Comparison of ENCODE assay signal across 33 cellular contexts in the genomic region with DNA sequence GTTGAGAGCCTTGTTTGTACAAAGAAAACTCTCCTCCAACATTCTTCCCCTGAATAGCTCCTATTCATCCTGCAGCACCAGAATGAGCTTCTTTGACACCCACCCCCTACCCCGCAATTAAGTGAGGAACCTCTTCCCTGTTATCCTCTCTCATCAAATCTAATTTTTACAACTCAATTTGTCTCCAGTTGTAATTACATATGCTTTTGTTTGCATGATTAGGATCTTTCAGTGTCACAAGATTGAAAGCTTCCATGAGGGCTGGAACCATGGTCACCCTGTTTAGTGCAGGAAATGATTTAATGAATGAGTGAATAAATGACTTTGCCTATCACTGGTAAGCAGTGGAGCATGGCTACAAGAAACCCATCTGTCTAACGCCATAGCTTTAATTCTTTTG.
"Had no signal": no experiment of that assay in that cellular context is flagged by ENCODE, and none has a peak within 500 bp of the region (broad histone marks: within the 10 kb centered on the region; RNA-seq: fewer than 3 reads in every experiment).

No MANE protein-coding gene starts in this region.

- FAIRE-seq: colon had no signal

- H3K4me3 ChIP-seq: body of pancreas, esophagus muscularis mucosa, gastrocnemius medialis, heart left ventricle had no signal

- H3K9me3 ChIP-seq: body of pancreas, esophagus muscularis mucosa, gastrocnemius medialis, heart left ventricle had no signal

- ATAC-seq: activated CD4-positive, alpha-beta T cell treated with anti-CD3 and anti-CD28 coated beads for 36 hours; activated CD4-positive, CD25-positive, alpha-beta regulatory T cell treated with anti-CD3 and anti-CD28 coated beads, Interleukin-2, amount 50 U/mL, for 24 hours; activated CD8-positive, alpha-beta memory T cell treated with anti-CD3 and anti-CD28 coated beads, Interleukin-2, amount 10 ng/mL, durations not matched to agents 7 days and 5 days; activated CD8-positive, alpha-beta T cell treated with anti-CD3 and anti-CD28 coated beads, Interleukin-2, amount 10 ng/mL, durations not matched to agents 7 days and 5 days; activated naive CD4-positive, alpha-beta T cell treated with anti-CD3 and anti-CD28 coated beads, Interleukin-2, amount 50 U/mL, for 72 hours; activated T-cell treated with anti-CD3 and anti-CD28 coated beads, Interleukin-2, amount 50 U/mL, for 72 hours; body of pancreas; effector memory CD8-positive, alpha-beta T cell; foreskin keratinocyte; gastrocnemius medialis; heart left ventricle; T-helper 17 cell had no signal

- H3K36me3 ChIP-seq: esophagus muscularis mucosa, gastrocnemius medialis, heart left ventricle, WERI-Rb-1 had no signal

- DNase-seq: activated B cell treated with CpG ODN at 0.5 μM for 24 hours; activated CD4-positive, alpha-beta memory T cell treated with anti-CD3 and anti-CD28 coated beads for 36 hours; activated CD4-positive, alpha-beta T cell treated with anti-CD3 and anti-CD28 coated beads for 36 hours; activated CD4-positive, alpha-beta T cell treated with anti-CD3 and anti-CD28 coated beads, Interleukin-2, amount 10 ng/mL, durations not matched to agents 24 days and 14 days; activated CD8-positive, alpha-beta memory T cell treated with anti-CD3 and anti-CD28 coated beads, Interleukin-2, amount 10 ng/mL, durations not matched to agents 7 days and 5 days; activated CD8-positive, alpha-beta memory T cell treated with anti-CD3 and anti-CD28 coated beads, Interleukin-2, amount 50 U/mL, for 4 hours; activated CD8-positive, alpha-beta T cell treated with anti-CD3 and anti-CD28 coated beads, Interleukin-2, amount 10 ng/mL, durations not matched to agents 7 days and 5 days; activated gamma-delta T cell; activated naive CD4-positive, alpha-beta T cell; activated naive CD4-positive, alpha-beta T cell treated with anti-CD3 and anti-CD28 coated beads, Interleukin-2, amount 10 ng/mL, durations not matched to agents 7 days and 5 days; activated naive CD8-positive, alpha-beta T cell treated with anti-CD3 and anti-CD28 coated beads, Interleukin-2, amount 10 ng/mL, durations not matched to agents 7 days and 5 days; activated T-cell treated with anti-CD3 and anti-CD28 coated beads, Interleukin-2, amount 50 U/mL, for 1 hour; activated T-cell treated with anti-CD3 and anti-CD28 coated beads, Interleukin-2, amount 50 U/mL, for 72 hours; amniotic stem cell; aorta; body of pancreas; caudate nucleus; cortex of kidney; dermis blood vessel endothelial cell; effector CD4-positive, alpha-beta T cell; effector memory CD8-positive, alpha-beta T cell; erythroblast; foreskin keratinocyte; gastrocnemius medialis; glutamatergic neuron; heart left ventricle; T-helper 17 cell; T1000; WERI-Rb-1 had no signal

- H3K4me1 ChIP-seq: body of pancreas, esophagus muscularis mucosa, foreskin keratinocyte, gastrocnemius medialis, heart left ventricle had no signal

- H3K27me3 ChIP-seq: body of pancreas, esophagus muscularis mucosa, foreskin keratinocyte, gastrocnemius medialis had no signal

- H3K27ac ChIP-seq: body of pancreas, esophagus muscularis mucosa, foreskin keratinocyte, gastrocnemius medialis, heart left ventricle, WERI-Rb-1 had no signal
